1 cellular context compared by ENCODE assay signal in the genomic region with DNA sequence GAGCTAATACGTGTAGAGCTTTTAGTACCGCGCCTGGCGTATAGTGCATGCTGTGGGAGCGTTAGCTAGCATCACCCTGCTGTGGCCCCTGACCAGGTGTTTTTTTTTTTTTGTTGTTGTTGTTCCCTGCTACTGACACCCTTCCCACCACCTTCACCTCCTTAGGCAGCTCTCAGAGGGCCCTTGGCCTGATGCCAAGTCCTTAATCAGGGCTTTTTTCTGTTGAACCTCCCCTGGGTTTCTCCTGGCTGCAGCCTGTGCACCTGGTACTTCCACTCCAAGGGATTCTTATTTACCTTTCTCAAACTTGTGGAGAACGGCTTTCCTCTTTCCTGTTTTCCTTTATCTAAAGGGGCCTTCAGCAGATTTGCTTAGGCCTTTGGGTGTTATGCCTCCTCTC.
TF ChIP-seq lines count a peak whose summit lies in the region.

No MANE protein-coding gene starts in this region.

TF ChIP-seq in HepG2, 621 proteins besides CTCF, POLR2A, EP300 and RAD21:
- TF ChIP-seq LCORL (IDR thresholded peaks at IDR 0.05), result 0 out of 2 replicates have a peak, but pooled peaks have one; percentile 12
- no peak for TF ChIP-seq LCORL (CRISPR knock-in tag; IDR thresholded peaks at IDR 0.05)
- TF ChIP-seq ZNF703 (CRISPR knock-in tag; IDR thresholded peaks at IDR 0.05; ENCODE audit: borderline replicate concordance), result no peak
- no peak for TF ChIP-seq GABPB1 (CRISPR knock-in tag; IDR thresholded peaks at IDR 0.05)
- no peak for TF ChIP-seq ZNF644 (CRISPR knock-in tag; IDR thresholded peaks at IDR 0.05; ENCODE audit: low read depth)
- TF ChIP-seq ZNF577 (CRISPR knock-in tag; IDR thresholded peaks at IDR 0.05; ENCODE audit: borderline replicate concordance, low read depth), result no peak
- TF ChIP-seq ZNF446 (CRISPR knock-in tag; IDR thresholded peaks at IDR 0.05), result no peak
